In the genomic region with DNA sequence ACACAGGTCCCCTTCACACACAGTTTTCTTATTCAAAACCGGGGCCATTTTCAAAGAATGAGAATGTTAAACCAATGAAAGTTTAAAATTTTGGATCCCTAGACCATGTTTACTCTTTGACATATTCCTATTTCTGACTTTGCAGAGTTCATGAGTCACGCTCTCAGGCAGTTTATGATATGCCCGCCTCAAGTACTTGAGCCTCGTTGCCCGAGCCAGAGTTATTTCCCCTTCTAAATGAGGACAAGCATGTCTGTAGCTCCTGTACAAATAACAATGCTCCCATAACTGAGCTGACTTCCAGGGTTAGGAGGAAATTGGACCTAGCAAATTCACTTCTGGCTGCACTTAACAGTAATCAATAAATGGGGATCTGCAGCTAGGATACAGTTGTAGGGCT, we compare ENCODE assay signal across 20 cellular contexts.
DNase-seq lines count a peak whose midpoint lies in the region; ATAC-seq and TF ChIP-seq lines count a peak whose summit lies in the region.
"Had no signal": no experiment of that assay in that cellular context is flagged by ENCODE, and none has a peak within 500 bp of the region (broad histone marks: within the 10 kb centered on the region; RNA-seq: fewer than 3 reads in every experiment).

No MANE protein-coding gene starts in this region.

- peaks cover 61% of the 10 kb centered on the region for H3K4me1 Mint-ChIP-seq in chondrocyte (ENCODE audit: low read depth)

- intact Hi-C loops in left colon (cut with DNase I, micrococcal nuclease): no loop called here

- TF ChIP-seq CTCF in chondrocyte (IDR thresholded peaks at IDR 0.05): no peak

- H3K36me3 Mint-ChIP-seq in chondrocyte (ENCODE audit: low read depth): no peaks in the 10 kb centered on the region

- H3K9me3 Mint-ChIP-seq in chondrocyte (ENCODE audit: low read depth): peaks cover 6% of the 10 kb centered on the region
- H3K9me3 Mint-ChIP-seq: activated naive CD4-positive, alpha-beta T cell treated with anti-CD3 and anti-CD28 coated beads for 36 hours had no signal

- no peak overlapping the region for H3K4me3 Mint-ChIP-seq in chondrocyte (ENCODE audit: unreplicated experiment)
- H3K4me3 Mint-ChIP-seq: activated naive CD4-positive, alpha-beta T cell treated with anti-CD3 and anti-CD28 coated beads for 36 hours; activated T-cell treated with anti-CD3 and anti-CD28 coated beads, Interleukin-2, amount 50 U/mL, for 4 hours; HFFc6 had no signal

- no peaks in the 10 kb centered on the region for H3K27me3 Mint-ChIP-seq in chondrocyte (ENCODE audit: low read depth)

- peak overlapping the region; percentile 6 for H3K27ac Mint-ChIP-seq in chondrocyte (ENCODE audit: unreplicated experiment)
- H3K27ac Mint-ChIP-seq: activated naive CD4-positive, alpha-beta T cell treated with anti-CD3 and anti-CD28 coated beads for 36 hours had no signal

- ATAC-seq in left colon (peak; percentile 58), HG03432 (IDR thresholded peaks at IDR 0.05; ENCODE audit: unreplicated experiment) (no peak), HG03442 (IDR thresholded peaks at IDR 0.05; ENCODE audit: unreplicated experiment) (no peak)
- ATAC-seq: activated T-cell treated with anti-CD3 and anti-CD28 coated beads, Interleukin-2, amount 50 U/mL, for 4 hours had no signal

- DNase-seq in A172 (ENCODE audit: low spot score): peak; percentile 80
- peak; percentile 32 for DNase-seq in HT1080 (ENCODE audit: low read depth)
- no peak for DNase-seq in chondrocyte (ENCODE audit: low spot score)
- DNase-seq in left colon: no peak
- DNase-seq in SK-N-DZ (ENCODE audit: low spot score): no peak
- no peak for DNase-seq in OCI-M2 (lab: John Stamatoyannopoulos, UW; ENCODE audit: unreplicated experiment)
- DNase-seq: ACHN; activated CD8-positive, alpha-beta memory T cell treated with anti-CD3 and anti-CD28 coated beads for 24 hours; activated naive CD4-positive, alpha-beta T cell treated with anti-CD3 and anti-CD28 coated beads for 36 hours; activated T-cell treated with anti-CD3 and anti-CD28 coated beads, Interleukin-2, amount 50 U/mL, for 4 hours; aorta; C1 segment of cervical spinal cord; effector memory CD4-positive, alpha-beta T cell; GF-D8; HFFc6; RPMI8226; stimulated activated CD4-positive, alpha-beta T cell treated with anti-CD3 and anti-CD28 coated beads, Interleukin-12 subunit alpha, Interleukin-12 subunit beta, amount 100 ng/mL, for 4 hours; uterus had no signal

Comparison
In these comparisons a context has a peak if more than half of its experiments do, and no peak if none do; other contexts are left out.
1. DNase-seq: peak in A172 (single experiment) and HT1080 (single experiment); none in chondrocyte (single experiment), left colon (0 of 2), SK-N-DZ (single experiment) and OCI-M2 (single experiment).